ENCODE assay signal across 8 cellular contexts in the genomic region with DNA sequence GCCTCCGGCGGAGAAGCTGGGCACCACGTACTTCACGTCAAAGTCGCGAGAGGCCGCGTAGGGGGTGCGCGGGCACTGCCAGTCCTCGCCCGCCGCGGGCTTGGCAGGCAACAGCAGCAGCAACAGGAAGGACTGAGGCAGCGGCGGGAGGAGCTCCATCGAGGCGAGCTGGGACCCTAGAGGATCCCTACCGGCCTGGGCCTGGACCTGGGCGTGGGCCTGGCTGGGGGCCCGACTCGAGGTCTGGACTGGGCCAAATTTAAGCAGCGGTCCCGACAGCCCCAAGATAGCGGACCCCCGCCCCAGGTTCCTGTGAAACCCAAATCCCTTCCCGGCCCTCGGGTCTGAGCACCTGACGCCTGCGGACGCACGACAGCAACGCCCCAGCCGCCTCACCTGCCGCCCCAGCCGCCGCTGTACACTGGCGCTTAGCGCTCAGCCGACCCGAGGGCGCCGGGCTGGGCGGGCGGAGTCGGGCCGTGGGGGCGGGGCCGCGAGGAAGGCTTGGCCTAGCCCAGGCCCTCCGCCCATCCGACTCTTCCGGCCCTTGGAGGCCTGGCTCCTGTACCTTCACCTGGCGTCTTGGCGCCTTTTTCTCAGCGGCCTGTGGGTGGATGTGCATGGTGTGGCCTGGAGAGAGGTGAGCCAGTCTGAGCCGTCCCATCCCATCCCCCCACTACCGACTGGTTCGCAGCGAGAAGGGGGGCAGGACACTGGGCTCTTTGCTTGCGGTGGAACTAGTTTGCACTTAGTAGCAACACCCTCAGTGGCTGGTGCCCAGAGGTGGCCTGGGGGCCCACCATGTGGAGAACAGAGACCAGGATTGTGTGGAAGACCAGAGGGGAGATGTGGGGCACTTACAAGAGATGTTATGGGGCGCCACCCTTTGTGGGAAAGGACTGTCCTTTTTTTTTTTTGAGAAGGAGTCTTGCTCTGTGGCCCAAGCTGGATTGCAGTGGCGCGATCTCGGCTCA. TPM values are rescaled to one million over a fixed set of nuclear protein-coding genes. Genes with fewer than 3 reads are reported as not detected.
DNase-seq lines count a peak whose midpoint lies in the region; ATAC-seq lines count a peak whose summit lies in the region.

MST1R (minus strand) TSS at position 423 of the 974 bp plus-strand sequence; CDS start at position 159, 264 bp downstream.

- peak; percentile 66 for DNase-seq in ACHN
- DNase-seq in Karpas-422, result peak; percentile 90
- peak; percentile 60 to 64 for DNase-seq in activated CD4-positive, alpha-beta T cell treated with anti-CD3 and anti-CD28 coated beads, Interleukin-2, amount 50 U/mL, for 24 hours (ENCODE audit: low read depth in 1 of 2, low spot score in 1 of 2)
- DNase-seq in effector CD8-positive, alpha-beta T cell (lab: John Stamatoyannopoulos, UW), result peak; percentile 69
- DNase-seq in stimulated activated effector memory CD8-positive, alpha-beta T cell treated with anti-CD3 and anti-CD28 coated beads, Interleukin-12 subunit alpha, Interleukin-12 subunit beta, amount 100 ng/mL, for 72 hours (ENCODE audit: low spot score in 2 of 2), result peak; percentile 77 to 89
- DNase-seq in EL, result no peak

- peak within 1 kb of the TSS; percentile 67 for H3K4me3 ChIP-seq in Karpas-422 (ENCODE audit: low read length)
- H3K4me3 ChIP-seq in mucosa of rectum (ENCODE audit: low read length in 2 of 2), result peak within 1 kb of the TSS; percentile 75 to 76

- peak within 1 kb of the TSS; percentile 63 for H3K4me2 ChIP-seq in Karpas-422 (ENCODE audit: low read depth, low read length, poor library complexity, severe bottlenecking)

- no peaks in the 10 kb centered on the region for H3K36me3 Mint-ChIP-seq in stimulated activated effector memory CD8-positive, alpha-beta T cell treated with anti-CD3 and anti-CD28 coated beads, Interleukin-12 subunit alpha, Interleukin-12 subunit beta, amount 100 ng/mL, for 72 hours

- H3K4me3 Mint-ChIP-seq in stimulated activated effector memory CD8-positive, alpha-beta T cell treated with anti-CD3 and anti-CD28 coated beads, Interleukin-12 subunit alpha, Interleukin-12 subunit beta, amount 100 ng/mL, for 72 hours, result peak within 1 kb of the TSS; percentile 81

- peak; percentile 71 for ATAC-seq in GM19372 (IDR thresholded peaks at IDR 0.05; ENCODE audit: low read depth, unreplicated experiment)
- ATAC-seq in stimulated activated effector memory CD8-positive, alpha-beta T cell treated with anti-CD3 and anti-CD28 coated beads, Interleukin-12 subunit alpha, Interleukin-12 subunit beta, amount 100 ng/mL, for 72 hours, result peak; percentile 97

- H3K9ac ChIP-seq in Karpas-422 (ENCODE audit: low read length) (peak within 1 kb of the TSS; percentile 72), mucosa of rectum (ENCODE audit: low read depth in 1 of 2, low read length in 2 of 2) (peak within 1 kb of the TSS; percentile 75 to 92)

- H4K20me1 ChIP-seq in Karpas-422 (ENCODE audit: insufficient read depth, low read depth, low read length), result no peaks in the 10 kb centered on the region

- H3K36me3 ChIP-seq in Karpas-422 (ENCODE audit: insufficient read depth, low read length) (no peaks in the 10 kb centered on the region), mucosa of rectum (ENCODE audit: control insufficient read depth in 2 of 2, insufficient read depth in 2 of 2, low read length in 2 of 2) (peaks cover 2 to 3% of the 10 kb centered on the region in 2 donors)

- H3K4me1 Mint-ChIP-seq in stimulated activated effector memory CD8-positive, alpha-beta T cell treated with anti-CD3 and anti-CD28 coated beads, Interleukin-12 subunit alpha, Interleukin-12 subunit beta, amount 100 ng/mL, for 72 hours, result peaks cover 19% of the 10 kb centered on the region

- H2AFZ ChIP-seq in Karpas-422 (ENCODE audit: low read length), result peak within 1 kb of the TSS; percentile 53; the same call in 1 of the 2 replicates

- no peak within 1 kb of the TSS for H3K27ac ChIP-seq in Karpas-422 (ENCODE audit: low read length)
- peak within 1 kb of the TSS; percentile 82 to 92 for H3K27ac ChIP-seq in mucosa of rectum (ENCODE audit: low read depth in 2 of 2, low read length in 2 of 2)

- H3K9me3 ChIP-seq in Karpas-422 (ENCODE audit: low read length), result no peaks in the 10 kb centered on the region
- H3K9me3 ChIP-seq in mucosa of rectum (ENCODE audit: control insufficient read depth in 2 of 2, low read length in 2 of 2), result no peaks in the 10 kb centered on the region

- in situ Hi-C loops in ACHN (cut with HindIII; ENCODE audit: low pct_ligation_motif_present, low pct_unique_long_range_greater_than_20kb, low sequenced_read_pairs), result no loop called here

- no peaks in the 10 kb centered on the region for H3K9me3 Mint-ChIP-seq in stimulated activated effector memory CD8-positive, alpha-beta T cell treated with anti-CD3 and anti-CD28 coated beads, Interleukin-12 subunit alpha, Interleukin-12 subunit beta, amount 100 ng/mL, for 72 hours

- H3K79me2 ChIP-seq in Karpas-422 (ENCODE audit: low read length), result no peaks in the 10 kb centered on the region

- H3K27me3 ChIP-seq in Karpas-422 (ENCODE audit: low read length), result no peaks in the 10 kb centered on the region
- H3K27me3 ChIP-seq in mucosa of rectum (ENCODE audit: control insufficient read depth in 2 of 2, insufficient read depth in 2 of 2, low read length in 2 of 2), result no peaks in the 10 kb centered on the region

- no peaks in the 10 kb centered on the region for H3K9me2 ChIP-seq in Karpas-422 (replicated peaks; ENCODE audit: insufficient read depth, low read length)

- H3K4me1 ChIP-seq in Karpas-422 (ENCODE audit: low read length) (peaks cover 16% of the 10 kb centered on the region), mucosa of rectum (ENCODE audit: control insufficient read depth in 2 of 2, insufficient read depth in 2 of 2, low read length in 2 of 2) (peaks cover 59 to 64% of the 10 kb centered on the region in 2 donors)

- H3K27ac Mint-ChIP-seq in stimulated activated effector memory CD8-positive, alpha-beta T cell treated with anti-CD3 and anti-CD28 coated beads, Interleukin-12 subunit alpha, Interleukin-12 subunit beta, amount 100 ng/mL, for 72 hours, result peak within 1 kb of the TSS; percentile 98

RNA-seq across cellular contexts. Expression of gene MST1R, which starts in this region (rescaled TPM):
- total RNA-seq in Karpas-422 (2014; rRNA removed; shearing (Covaris generic); ENCODE audit: low replicate concordance), result not detected in 2 replicates

Comparison
In these comparisons a context has a peak if more than half of its experiments do, and no peak if none do; other contexts are left out.
1. Peak in DNase-seq, H3K4me3 ChIP-seq, H3K9ac ChIP-seq and H3K4me2 ChIP-seq in Karpas-422; RNA of the gene not detected or under 1 TPM.